In the genomic region with DNA sequence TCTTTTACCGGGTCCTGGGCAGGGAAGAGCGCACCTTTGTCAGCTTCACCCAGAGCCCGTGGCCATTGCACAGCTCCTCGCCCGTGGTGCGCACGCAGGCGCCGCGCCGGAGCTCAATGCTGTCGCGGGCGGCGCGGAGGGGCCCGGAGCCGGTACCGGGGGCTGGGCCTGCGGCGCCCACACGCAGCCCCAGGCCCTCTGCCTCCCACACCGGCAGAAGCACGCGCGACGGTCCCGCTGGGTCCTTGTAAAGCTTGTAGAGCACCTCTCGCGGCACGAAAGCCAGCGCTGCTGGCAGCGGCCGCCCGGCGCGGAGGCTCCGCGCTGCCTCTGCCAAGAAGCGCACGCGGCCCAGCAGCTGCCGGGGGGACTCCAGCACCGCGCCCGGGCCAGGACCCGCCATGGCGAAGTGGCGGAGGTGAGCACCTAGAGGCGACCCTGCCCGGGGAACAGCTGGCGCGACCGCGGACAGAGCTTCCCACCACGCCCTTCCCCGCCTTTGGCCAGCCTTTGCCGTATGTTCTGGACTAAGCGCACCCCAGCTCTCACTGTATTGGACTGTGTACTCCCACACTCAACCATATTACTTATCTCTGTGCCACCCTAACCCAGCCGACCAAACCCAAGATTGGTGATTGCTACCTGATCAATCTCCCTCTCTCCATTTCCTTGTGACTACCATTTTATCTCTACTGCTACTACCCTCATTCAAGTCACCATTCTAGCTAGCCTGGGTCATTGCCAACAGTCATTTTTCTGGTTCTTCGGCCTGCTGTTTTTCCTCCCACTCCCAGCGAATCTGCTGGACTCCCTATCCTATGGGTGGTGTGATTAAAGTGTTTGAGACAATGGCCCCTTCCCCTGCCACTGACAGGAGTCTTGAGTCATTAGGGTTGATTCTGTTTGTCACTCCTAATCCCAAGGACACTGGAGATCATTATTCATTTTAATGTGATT, we compare ENCODE assay signal across 1 cellular context.
TF ChIP-seq lines count a peak whose summit lies in the region.

A gene (minus strand): TSS at position 470 of the 957 bp plus-strand sequence. CDS start 67 bp downstream, at position 403.

TF ChIP-seq in K562, 482 proteins besides CTCF, POLR2A, EP300 and RAD21 (continued from another document and continues in another):
- TF ChIP-seq HNRNPUL1 (IDR thresholded peaks at IDR 0.05; ENCODE audit: low read length) (no peak), KHSRP (IDR thresholded peaks at IDR 0.05) (no peak), ZNF24 (IDR thresholded peaks at IDR 0.05) (no peak), ARID1B (IDR thresholded peaks at IDR 0.05) (peak; percentile 63), KAT2B (IDR thresholded peaks at IDR 0.05; ENCODE audit: low read depth, low read length) (no peak), ADNP (tag; IDR thresholded peaks at IDR 0.05) (no peak), ELF1 (tag; IDR thresholded peaks at IDR 0.05) (no peak), FOSL1 (tag; conservative IDR thresholded peaks at IDR 0.05) (no peak), SRSF7 (optimal IDR thresholded peaks at IDR 0.05; ENCODE audit: low read depth, low read length) (no peak), MEF2D (tag; conservative IDR thresholded peaks at IDR 0.05; ENCODE audit: low read depth) (no peak), SETDB1 (IDR thresholded peaks at IDR 0.05; ENCODE audit: low read length) (no peak), RBM17 (IDR thresholded peaks at IDR 0.05; ENCODE audit: borderline replicate concordance, low read depth, low read length) (no peak), JUND (IDR thresholded peaks at IDR 0.05; ENCODE audit: borderline replicate concordance, low read depth, low read length) (peak; percentile 27; the same call in 1 of the 2 replicates), JUND (tag; IDR thresholded peaks at IDR 0.05; ENCODE audit: borderline replicate concordance, low read depth, low read length) (no peak; the same call in 2 of the 3 replicates), MBD2 (IDR thresholded peaks at IDR 0.05; ENCODE audit: borderline replicate concordance, low read depth) (0 out of 2 replicates have a peak, but pooled peaks have one; percentile 46), PHF8 (IDR thresholded peaks at IDR 0.05; ENCODE audit: borderline replicate concordance, low read length) (peak; percentile 90; the same call in 1 of the 2 replicates), SAFB (IDR thresholded peaks at IDR 0.05; ENCODE audit: borderline replicate concordance, low read depth, low read length) (peak; percentile 70; the same call in 1 of the 2 replicates), HDGF (IDR thresholded peaks at IDR 0.05) (peak; percentile 98), TAL1 (IDR thresholded peaks at IDR 0.05) (peak; percentile 18; the same call in 1 of the 2 replicates), NFXL1 (CRISPR knock-in tag; IDR thresholded peaks at IDR 0.05) (no peak), U2AF1 (optimal IDR thresholded peaks at IDR 0.05; ENCODE audit: low read depth, low read length) (no peak), ZNF324 (CRISPR knock-in tag; IDR thresholded peaks at IDR 0.05) (no peak), PTRF (tag; IDR thresholded peaks at IDR 0.05) (no peak), ATF7 (IDR thresholded peaks at IDR 0.05) (peak; percentile 62), PHB2 (IDR thresholded peaks at IDR 0.05; ENCODE audit: low read depth) (peak; percentile 34; the same call in 1 of the 2 replicates), KLF10 (CRISPR knock-in tag; IDR thresholded peaks at IDR 0.05) (no peak), POLR3A (IDR thresholded peaks at IDR 0.05; ENCODE audit: borderline replicate concordance, extremely low read depth, insufficient read depth, insufficient read length) (no peak), SMARCB1 (IDR thresholded peaks at IDR 0.05; ENCODE audit: insufficient read length, low read depth) (no peak), C11orf30 (IDR thresholded peaks at IDR 0.05; ENCODE audit: low read depth) (no peak), HNRNPL (IDR thresholded peaks at IDR 0.05; ENCODE audit: low read depth, low read length) (0 out of 2 replicates have a peak, but pooled peaks have one; percentile 38), MECOM (CRISPR knock-in tag; IDR thresholded peaks at IDR 0.05) (no peak), MAFF (IDR thresholded peaks at IDR 0.05; ENCODE audit: low read length) (no peak), PHF20 (IDR thresholded peaks at IDR 0.05; ENCODE audit: partially characterized antibody) (peak; percentile 41), SMARCA4 (IDR thresholded peaks at IDR 0.05) (no peak; the same call in 1 of the 2 replicates), HNRNPLL (IDR thresholded peaks at IDR 0.05; ENCODE audit: low read depth, low read length, poor library complexity, severe bottlenecking) (no peak), EWSR1 (IDR thresholded peaks at IDR 0.05; ENCODE audit: borderline replicate concordance, low read depth, partially characterized antibody) (no peak)
- TF ChIP-seq, protein P1, sequence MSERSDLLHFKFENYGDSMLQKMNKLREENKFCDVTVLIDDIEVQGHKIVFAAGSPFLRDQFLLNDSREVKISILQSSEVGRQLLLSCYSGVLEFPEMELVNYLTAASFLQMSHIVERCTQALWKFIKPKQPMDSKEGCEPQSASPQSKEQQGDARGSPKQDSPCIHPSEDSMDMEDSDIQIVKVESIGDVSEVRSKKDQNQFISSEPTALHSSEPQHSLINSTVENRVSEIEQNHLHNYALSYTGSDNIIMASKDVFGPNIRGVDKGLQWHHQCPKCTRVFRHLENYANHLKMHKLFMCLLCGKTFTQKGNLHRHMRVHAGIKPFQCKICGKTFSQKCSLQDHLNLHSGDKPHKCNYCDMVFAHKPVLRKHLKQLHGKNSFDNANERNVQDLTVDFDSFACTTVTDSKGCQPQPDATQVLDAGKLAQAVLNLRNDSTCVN (CRISPR knock-in tag; IDR thresholded peaks at IDR 0.05) = 0 out of 2 replicates have a peak, but pooled peaks have one; percentile 55
- TF ChIP-seq, protein P2, sequence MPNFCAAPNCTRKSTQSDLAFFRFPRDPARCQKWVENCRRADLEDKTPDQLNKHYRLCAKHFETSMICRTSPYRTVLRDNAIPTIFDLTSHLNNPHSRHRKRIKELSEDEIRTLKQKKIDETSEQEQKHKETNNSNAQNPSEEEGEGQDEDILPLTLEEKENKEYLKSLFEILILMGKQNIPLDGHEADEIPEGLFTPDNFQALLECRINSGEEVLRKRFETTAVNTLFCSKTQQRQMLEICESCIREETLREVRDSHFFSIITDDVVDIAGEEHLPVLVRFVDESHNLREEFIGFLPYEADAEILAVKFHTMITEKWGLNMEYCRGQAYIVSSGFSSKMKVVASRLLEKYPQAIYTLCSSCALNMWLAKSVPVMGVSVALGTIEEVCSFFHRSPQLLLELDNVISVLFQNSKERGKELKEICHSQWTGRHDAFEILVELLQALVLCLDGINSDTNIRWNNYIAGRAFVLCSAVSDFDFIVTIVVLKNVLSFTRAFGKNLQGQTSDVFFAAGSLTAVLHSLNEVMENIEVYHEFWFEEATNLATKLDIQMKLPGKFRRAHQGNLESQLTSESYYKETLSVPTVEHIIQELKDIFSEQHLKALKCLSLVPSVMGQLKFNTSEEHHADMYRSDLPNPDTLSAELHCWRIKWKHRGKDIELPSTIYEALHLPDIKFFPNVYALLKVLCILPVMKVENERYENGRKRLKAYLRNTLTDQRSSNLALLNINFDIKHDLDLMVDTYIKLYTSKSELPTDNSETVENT (CRISPR knock-in tag; IDR thresholded peaks at IDR 0.05) = peak; percentile 24; the same call in 1 of the 2 replicates
- TF ChIP-seq, protein P3, sequence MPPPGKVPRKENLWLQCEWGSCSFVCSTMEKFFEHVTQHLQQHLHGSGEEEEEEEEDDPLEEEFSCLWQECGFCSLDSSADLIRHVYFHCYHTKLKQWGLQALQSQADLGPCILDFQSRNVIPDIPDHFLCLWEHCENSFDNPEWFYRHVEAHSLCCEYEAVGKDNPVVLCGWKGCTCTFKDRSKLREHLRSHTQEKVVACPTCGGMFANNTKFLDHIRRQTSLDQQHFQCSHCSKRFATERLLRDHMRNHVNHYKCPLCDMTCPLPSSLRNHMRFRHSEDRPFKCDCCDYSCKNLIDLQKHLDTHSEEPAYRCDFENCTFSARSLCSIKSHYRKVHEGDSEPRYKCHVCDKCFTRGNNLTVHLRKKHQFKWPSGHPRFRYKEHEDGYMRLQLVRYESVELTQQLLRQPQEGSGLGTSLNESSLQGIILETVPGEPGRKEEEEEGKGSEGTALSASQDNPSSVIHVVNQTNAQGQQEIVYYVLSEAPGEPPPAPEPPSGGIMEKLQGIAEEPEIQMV (tag; conservative IDR thresholded peaks at IDR 0.05; ENCODE audit: low read depth) = no peak
- TF ChIP-seq, protein P4, sequence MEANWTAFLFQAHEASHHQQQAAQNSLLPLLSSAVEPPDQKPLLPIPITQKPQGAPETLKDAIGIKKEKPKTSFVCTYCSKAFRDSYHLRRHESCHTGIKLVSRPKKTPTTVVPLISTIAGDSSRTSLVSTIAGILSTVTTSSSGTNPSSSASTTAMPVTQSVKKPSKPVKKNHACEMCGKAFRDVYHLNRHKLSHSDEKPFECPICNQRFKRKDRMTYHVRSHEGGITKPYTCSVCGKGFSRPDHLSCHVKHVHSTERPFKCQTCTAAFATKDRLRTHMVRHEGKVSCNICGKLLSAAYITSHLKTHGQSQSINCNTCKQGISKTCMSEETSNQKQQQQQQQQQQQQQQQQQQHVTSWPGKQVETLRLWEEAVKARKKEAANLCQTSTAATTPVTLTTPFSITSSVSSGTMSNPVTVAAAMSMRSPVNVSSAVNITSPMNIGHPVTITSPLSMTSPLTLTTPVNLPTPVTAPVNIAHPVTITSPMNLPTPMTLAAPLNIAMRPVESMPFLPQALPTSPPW (CRISPR knock-in tag; IDR thresholded peaks at IDR 0.05) = peak; percentile 48; the same call in 1 of the 2 replicates
- TF ChIP-seq, protein P5, sequence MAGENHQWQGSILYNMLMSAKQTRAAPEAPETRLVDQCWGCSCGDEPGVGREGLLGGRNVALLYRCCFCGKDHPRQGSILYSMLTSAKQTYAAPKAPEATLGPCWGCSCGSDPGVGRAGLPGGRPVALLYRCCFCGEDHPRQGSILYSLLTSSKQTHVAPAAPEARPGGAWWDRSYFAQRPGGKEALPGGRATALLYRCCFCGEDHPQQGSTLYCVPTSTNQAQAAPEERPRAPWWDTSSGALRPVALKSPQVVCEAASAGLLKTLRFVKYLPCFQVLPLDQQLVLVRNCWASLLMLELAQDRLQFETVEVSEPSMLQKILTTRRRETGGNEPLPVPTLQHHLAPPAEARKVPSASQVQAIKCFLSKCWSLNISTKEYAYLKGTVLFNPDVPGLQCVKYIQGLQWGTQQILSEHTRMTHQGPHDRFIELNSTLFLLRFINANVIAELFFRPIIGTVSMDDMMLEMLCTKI (IDR thresholded peaks at IDR 0.05; ENCODE audit: partially characterized antibody) = no peak
- TF ChIP-seq, protein P6, sequence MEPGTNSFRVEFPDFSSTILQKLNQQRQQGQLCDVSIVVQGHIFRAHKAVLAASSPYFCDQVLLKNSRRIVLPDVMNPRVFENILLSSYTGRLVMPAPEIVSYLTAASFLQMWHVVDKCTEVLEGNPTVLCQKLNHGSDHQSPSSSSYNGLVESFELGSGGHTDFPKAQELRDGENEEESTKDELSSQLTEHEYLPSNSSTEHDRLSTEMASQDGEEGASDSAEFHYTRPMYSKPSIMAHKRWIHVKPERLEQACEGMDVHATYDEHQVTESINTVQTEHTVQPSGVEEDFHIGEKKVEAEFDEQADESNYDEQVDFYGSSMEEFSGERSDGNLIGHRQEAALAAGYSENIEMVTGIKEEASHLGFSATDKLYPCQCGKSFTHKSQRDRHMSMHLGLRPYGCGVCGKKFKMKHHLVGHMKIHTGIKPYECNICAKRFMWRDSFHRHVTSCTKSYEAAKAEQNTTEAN (CRISPR knock-in tag; IDR thresholded peaks at IDR 0.05) = no peak
- TF ChIP-seq, protein P7, sequence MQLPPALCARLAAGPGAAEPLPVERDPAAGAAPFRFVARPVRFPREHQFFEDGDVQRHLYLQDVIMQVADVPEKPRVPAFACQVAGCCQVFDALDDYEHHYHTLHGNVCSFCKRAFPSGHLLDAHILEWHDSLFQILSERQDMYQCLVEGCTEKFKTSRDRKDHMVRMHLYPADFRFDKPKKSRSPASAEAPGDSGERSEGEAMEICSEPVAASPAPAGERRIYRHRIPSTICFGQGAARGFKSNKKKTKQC (CRISPR knock-in tag; IDR thresholded peaks at IDR 0.05) = no peak
- TF ChIP-seq, protein P8, sequence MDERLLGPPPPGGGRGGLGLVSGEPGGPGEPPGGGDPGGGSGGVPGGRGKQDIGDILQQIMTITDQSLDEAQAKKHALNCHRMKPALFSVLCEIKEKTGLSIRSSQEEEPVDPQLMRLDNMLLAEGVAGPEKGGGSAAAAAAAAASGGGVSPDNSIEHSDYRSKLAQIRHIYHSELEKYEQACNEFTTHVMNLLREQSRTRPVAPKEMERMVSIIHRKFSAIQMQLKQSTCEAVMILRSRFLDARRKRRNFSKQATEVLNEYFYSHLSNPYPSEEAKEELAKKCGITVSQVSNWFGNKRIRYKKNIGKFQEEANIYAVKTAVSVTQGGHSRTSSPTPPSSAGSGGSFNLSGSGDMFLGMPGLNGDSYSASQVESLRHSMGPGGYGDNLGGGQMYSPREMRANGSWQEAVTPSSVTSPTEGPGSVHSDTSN (CRISPR knock-in tag; IDR thresholded peaks at IDR 0.05; ENCODE audit: low read depth) = no peak
- TF ChIP-seq, protein P8 (tag; conservative IDR thresholded peaks at IDR 0.05; ENCODE audit: low read depth) = no peak
- TF ChIP-seq, protein P9, sequence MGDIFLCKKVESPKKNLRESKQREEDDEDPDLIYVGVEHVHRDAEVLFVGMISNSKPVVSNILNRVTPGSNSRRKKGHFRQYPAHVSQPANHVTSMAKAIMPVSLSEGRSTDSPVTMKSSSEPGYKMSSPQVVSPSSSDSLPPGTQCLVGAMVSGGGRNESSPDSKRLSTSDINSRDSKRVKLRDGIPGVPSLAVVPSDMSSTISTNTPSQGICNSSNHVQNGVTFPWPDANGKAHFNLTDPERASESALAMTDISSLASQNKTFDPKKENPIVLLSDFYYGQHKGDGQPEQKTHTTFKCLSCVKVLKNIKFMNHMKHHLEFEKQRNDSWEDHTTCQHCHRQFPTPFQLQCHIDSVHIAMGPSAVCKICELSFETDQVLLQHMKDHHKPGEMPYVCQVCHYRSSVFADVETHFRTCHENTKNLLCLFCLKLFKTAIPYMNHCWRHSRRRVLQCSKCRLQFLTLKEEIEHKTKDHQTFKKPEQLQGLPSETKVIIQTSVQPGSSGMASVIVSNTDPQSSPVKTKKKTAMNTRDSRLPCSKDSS (IDR thresholded peaks at IDR 0.05; ENCODE audit: low read depth, partially characterized antibody) = no peak
- TF ChIP-seq, protein P10, sequence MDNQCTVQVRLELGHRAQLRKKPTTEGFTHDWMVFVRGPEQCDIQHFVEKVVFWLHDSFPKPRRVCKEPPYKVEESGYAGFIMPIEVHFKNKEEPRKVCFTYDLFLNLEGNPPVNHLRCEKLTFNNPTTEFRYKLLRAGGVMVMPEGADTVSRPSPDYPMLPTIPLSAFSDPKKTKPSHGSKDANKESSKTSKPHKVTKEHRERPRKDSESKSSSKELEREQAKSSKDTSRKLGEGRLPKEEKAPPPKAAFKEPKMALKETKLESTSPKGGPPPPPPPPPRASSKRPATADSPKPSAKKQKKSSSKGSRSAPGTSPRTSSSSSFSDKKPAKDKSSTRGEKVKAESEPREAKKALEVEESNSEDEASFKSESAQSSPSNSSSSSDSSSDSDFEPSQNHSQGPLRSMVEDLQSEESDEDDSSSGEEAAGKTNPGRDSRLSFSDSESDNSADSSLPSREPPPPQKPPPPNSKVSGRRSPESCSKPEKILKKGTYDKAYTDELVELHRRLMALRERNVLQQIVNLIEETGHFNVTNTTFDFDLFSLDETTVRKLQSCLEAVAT (IDR thresholded peaks at IDR 0.05) = peak in 1 of 2 experiments; percentile 84; a peak in 2 of 4 replicates
